In the genomic region with DNA sequence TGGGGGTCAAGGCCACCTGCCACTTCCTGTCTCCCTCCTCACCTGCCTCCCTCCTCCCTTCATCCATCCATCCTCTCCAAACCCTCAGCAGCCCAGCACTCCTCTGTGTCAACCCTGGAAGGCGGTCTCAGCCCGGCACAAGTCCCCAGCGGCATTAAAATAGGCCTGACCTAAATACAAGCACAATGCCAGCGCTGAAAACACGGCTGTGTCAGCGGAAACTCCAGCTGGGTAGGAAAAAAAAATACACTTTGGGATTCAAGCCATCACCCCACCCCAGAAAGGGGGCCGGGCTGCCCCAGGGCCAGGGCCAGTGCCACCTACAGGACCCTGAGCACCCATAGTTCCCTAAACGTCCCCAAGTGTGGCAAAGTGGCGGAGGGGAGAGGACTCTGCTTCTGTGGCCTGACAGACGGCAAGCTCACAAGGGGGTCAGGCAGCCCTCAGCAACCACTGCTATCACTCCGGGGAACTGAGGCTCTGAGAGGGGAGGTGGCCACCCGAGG, we compare ENCODE assay signal across 15 cellular contexts. TPM values are rescaled to one million over a fixed set of nuclear protein-coding genes. Genes with fewer than 3 reads are reported as not detected.
DNase-seq lines count a peak whose midpoint lies in the region; ATAC-seq and TF ChIP-seq lines count a peak whose summit lies in the region.
"Had no signal": no experiment of that assay in that cellular context is flagged by ENCODE, and none has a peak within 500 bp of the region (broad histone marks: within the 10 kb centered on the region; RNA-seq: fewer than 3 reads in every experiment).

No MANE protein-coding gene starts in this region.

- ATAC-seq in HG02610 (IDR thresholded peaks at IDR 0.05; ENCODE audit: unreplicated experiment) = no peak
- ATAC-seq: foreskin keratinocyte, natural killer cell had no signal

- H3K27ac ChIP-seq in temporal lobe (ENCODE audit: low read depth, low read length) = peak overlapping the region; percentile 23
- H3K27ac ChIP-seq: foreskin keratinocyte had no signal

- peak overlapping the region; percentile 57 for H3K27ac Mint-ChIP-seq in chondrocyte (ENCODE audit: unreplicated experiment)
- H3K27ac Mint-ChIP-seq in HFFc6 = no peak overlapping the region
- H3K27ac Mint-ChIP-seq: activated T-helper 1 cell treated with anti-CD3 and anti-CD28 coated beads, Interleukin-12 subunit alpha, Interleukin-12 subunit beta, Interleukin-2, Interleukin-4 antibody, amounts not matched to agents 30 ng/mL and 10 ng/mL and 1 ng/mL, durations not matched to agents 14 hours and 24 hours and 36 hours; natural killer cell had no signal

- DNase-seq in NCI-H2081 (lab: John Stamatoyannopoulos, UW) (peak; percentile 34 to 41), NCI-H2081 treated with DMSO at 0.1 percent for 48 hours (lab: John Stamatoyannopoulos, UW) (no peak), chondrocyte (ENCODE audit: low spot score) (peak; percentile 75), medulla oblongata (ENCODE audit: extremely low spot score) (peak; percentile 30), HFFc6 (no peak)
- no peak for DNase-seq in stimulated activated CD4-positive, alpha-beta T cell treated with anti-CD3 and anti-CD28 coated beads, Interleukin-1b, Interleukin-23, amount 100 ng/mL, for 48 hours
- DNase-seq: activated CD4-positive, alpha-beta T cell treated with anti-CD3 and anti-CD28 coated beads, Interleukin-2, amount 50 U/mL, for 4 hours; effector CD8-positive, alpha-beta T cell; foreskin keratinocyte; left cardiac atrium; natural killer cell; small intestine had no signal

- no peak for TF ChIP-seq CTCF in chondrocyte (IDR thresholded peaks at IDR 0.05)
- TF ChIP-seq CTCF in HFFc6 (IDR thresholded peaks at IDR 0.05) = no peak

- H3K36me3 Mint-ChIP-seq in chondrocyte (ENCODE audit: low read depth) (no peaks in the 10 kb centered on the region), HFFc6 (ENCODE audit: low read depth) (no peaks in the 10 kb centered on the region)
- H3K36me3 Mint-ChIP-seq: natural killer cell had no signal

- H3K27me3 Mint-ChIP-seq in chondrocyte (ENCODE audit: low read depth) = no peaks in the 10 kb centered on the region
- H3K27me3 Mint-ChIP-seq in HFFc6 (ENCODE audit: insufficient read depth) = peaks cover 4% of the 10 kb centered on the region

- H3K9me3 Mint-ChIP-seq in chondrocyte (ENCODE audit: low read depth) = no peaks in the 10 kb centered on the region
- H3K9me3 Mint-ChIP-seq in HFFc6 = no peaks in the 10 kb centered on the region
- H3K9me3 Mint-ChIP-seq: activated T-helper 1 cell treated with anti-CD3 and anti-CD28 coated beads, Interleukin-12 subunit alpha, Interleukin-12 subunit beta, Interleukin-2, Interleukin-4 antibody, amounts not matched to agents 30 ng/mL and 10 ng/mL and 1 ng/mL, durations not matched to agents 14 hours and 24 hours and 36 hours; natural killer cell had no signal

- H3K4me3 Mint-ChIP-seq in chondrocyte (ENCODE audit: unreplicated experiment) = no peak overlapping the region
- H3K4me3 Mint-ChIP-seq in HFFc6 = no peak overlapping the region
- H3K4me3 Mint-ChIP-seq: activated T-helper 1 cell treated with anti-CD3 and anti-CD28 coated beads, Interleukin-12 subunit alpha, Interleukin-12 subunit beta, Interleukin-2, Interleukin-4 antibody, amounts not matched to agents 30 ng/mL and 10 ng/mL and 1 ng/mL, durations not matched to agents 14 hours and 24 hours and 36 hours; natural killer cell had no signal

- H3K4me1 Mint-ChIP-seq in chondrocyte (ENCODE audit: low read depth) (peaks cover 17% of the 10 kb centered on the region), HFFc6 (ENCODE audit: low read depth) (peaks cover 7% of the 10 kb centered on the region; the same call in 1 of the 2 replicates)
- H3K4me1 Mint-ChIP-seq: natural killer cell had no signal

RNA-seq across cellular contexts. Expression of gene GTF2IRD1, which starts 22.7 kb away (rescaled TPM):
- 32.4 to 48.5 TPM (median 46.5 TPM) in 3 replicates for total RNA-seq in chondrocyte
- total RNA-seq in temporal lobe = 12.3 TPM
- total RNA-seq in HFFc6 (2021; fragmentation: NEBNext Ultra II Directional; extraction: Animal tissue kit (Norgen Biotek cat#: 25700)) = 10 to 100 TPM; 19.7 to 24.6 (median 22.4) TPM
- total RNA-seq: natural killer cell had no signal

Comparison
In these comparisons a context has a peak if more than half of its experiments do, and no peak if none do; other contexts are left out.
1. DNase-seq: peak in NCI-H2081 (2 of 2), chondrocyte (single experiment) and medulla oblongata (single experiment); none in NCI-H2081 treated with DMSO at 0.1 percent for 48 hours (single experiment), HFFc6 (single experiment) and stimulated activated CD4-positive, alpha-beta T cell treated with anti-CD3 and anti-CD28 coated beads, Interleukin-1b, Interleukin-23, amount 100 ng/mL, for 48 hours (single experiment).